ENCODE assay signal across 27 cellular contexts in the genomic region with DNA sequence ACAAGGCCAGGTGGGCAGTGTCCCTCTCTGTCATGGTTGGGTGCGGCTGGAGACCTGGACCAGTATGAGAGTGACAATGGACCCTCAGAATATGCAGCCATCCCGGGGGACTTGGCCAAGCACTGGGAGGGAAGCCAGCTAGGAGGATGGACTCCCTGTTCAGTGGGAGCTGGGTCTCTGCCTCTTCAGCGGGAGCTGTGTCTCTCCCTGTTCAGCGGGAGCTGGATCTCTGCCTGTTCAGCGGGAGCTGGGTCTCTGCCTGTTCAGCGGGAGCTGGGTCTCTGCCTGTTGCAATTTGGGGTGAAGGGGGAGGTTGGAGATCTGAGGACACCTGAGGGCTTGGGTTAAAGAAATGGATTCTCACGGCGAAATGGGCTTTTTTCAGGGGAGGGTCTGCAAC. TPM values are rescaled to one million over a fixed set of nuclear protein-coding genes. Genes with fewer than 3 reads are reported as not detected.
"Had no signal": no experiment of that assay in that cellular context is flagged by ENCODE, and none has a peak within 500 bp of the region (broad histone marks: within the 10 kb centered on the region; RNA-seq: fewer than 3 reads in every experiment).

No MANE protein-coding gene starts in this region.

- H3K4me3 Mint-ChIP-seq: activated CD4-positive, alpha-beta memory T cell treated with anti-CD3 and anti-CD28 coated beads, Interleukin-2, amount 10 ng/mL, durations not matched to agents 7 days and 5 days; activated CD4-positive, alpha-beta T cell treated with anti-CD3 and anti-CD28 coated beads, Interleukin-2, amount 10 ng/mL, durations not matched to agents 24 days and 14 days; activated CD8-positive, alpha-beta memory T cell treated with anti-CD3 and anti-CD28 coated beads, Interleukin-2, amount 10 ng/mL, durations not matched to agents 7 days and 5 days; activated naive CD8-positive, alpha-beta T cell; activated T-helper 1 cell treated with anti-CD3 and anti-CD28 coated beads, Interleukin-12 subunit alpha, Interleukin-12 subunit beta, Interleukin-2, Interleukin-4 antibody, amounts not matched to agents 30 ng/mL and 10 ng/mL and 1 ng/mL, durations not matched to agents 14 hours and 24 hours and 36 hours; natural killer cell; stimulated activated effector memory CD8-positive, alpha-beta T cell treated with anti-CD3 and anti-CD28 coated beads, Interleukin-12 subunit alpha, Interleukin-12 subunit beta, amount 100 ng/mL, for 72 hours had no signal

- H3K27me3 ChIP-seq: ovary had no signal

- H3K9me3 Mint-ChIP-seq: activated CD4-positive, alpha-beta memory T cell treated with anti-CD3 and anti-CD28 coated beads, Interleukin-2, amount 10 ng/mL, durations not matched to agents 7 days and 5 days; activated CD4-positive, alpha-beta T cell treated with anti-CD3 and anti-CD28 coated beads, Interleukin-2, amount 10 ng/mL, durations not matched to agents 24 days and 14 days; activated T-helper 1 cell treated with anti-CD3 and anti-CD28 coated beads, Interleukin-12 subunit alpha, Interleukin-12 subunit beta, Interleukin-2, Interleukin-4 antibody, amounts not matched to agents 30 ng/mL and 10 ng/mL and 1 ng/mL, durations not matched to agents 14 hours and 24 hours and 36 hours; natural killer cell; stimulated activated effector memory CD8-positive, alpha-beta T cell treated with anti-CD3 and anti-CD28 coated beads, Interleukin-12 subunit alpha, Interleukin-12 subunit beta, amount 100 ng/mL, for 72 hours had no signal

- H3K9me3 ChIP-seq: heart left ventricle, ovary, psoas muscle, stomach, transverse colon, uterus had no signal

- H3K27ac Mint-ChIP-seq: activated CD4-positive, alpha-beta memory T cell treated with anti-CD3 and anti-CD28 coated beads, Interleukin-2, amount 10 ng/mL, durations not matched to agents 7 days and 5 days; activated CD4-positive, alpha-beta T cell treated with anti-CD3 and anti-CD28 coated beads, Interleukin-2, amount 10 ng/mL, durations not matched to agents 24 days and 14 days; activated CD8-positive, alpha-beta memory T cell treated with anti-CD3 and anti-CD28 coated beads, Interleukin-2, amount 10 ng/mL, durations not matched to agents 7 days and 5 days; activated naive CD8-positive, alpha-beta T cell; activated T-helper 1 cell treated with anti-CD3 and anti-CD28 coated beads, Interleukin-12 subunit alpha, Interleukin-12 subunit beta, Interleukin-2, Interleukin-4 antibody, amounts not matched to agents 30 ng/mL and 10 ng/mL and 1 ng/mL, durations not matched to agents 14 hours and 24 hours and 36 hours; natural killer cell; stimulated activated effector memory CD8-positive, alpha-beta T cell treated with anti-CD3 and anti-CD28 coated beads, Interleukin-12 subunit alpha, Interleukin-12 subunit beta, amount 100 ng/mL, for 72 hours had no signal

- H3K36me3 ChIP-seq: heart left ventricle, ovary, stomach, transverse colon, uterus had no signal

- ATAC-seq: activated CD4-positive, CD25-positive, alpha-beta regulatory T cell treated with anti-CD3 and anti-CD28 coated beads, Interleukin-2, amount 50 U/mL, for 24 hours; activated CD8-positive, alpha-beta memory T cell treated with anti-CD3 and anti-CD28 coated beads, Interleukin-2, amount 10 ng/mL, durations not matched to agents 7 days and 5 days; heart left ventricle; natural killer cell; psoas muscle; stimulated activated effector memory CD8-positive, alpha-beta T cell treated with anti-CD3 and anti-CD28 coated beads, Interleukin-12 subunit alpha, Interleukin-12 subunit beta, amount 100 ng/mL, for 72 hours had no signal

- H3K27ac ChIP-seq: heart left ventricle, ovary, psoas muscle, stomach, transverse colon, uterus, VCaP had no signal

- H3K4me1 ChIP-seq: psoas muscle, uterus had no signal

- DNase-seq: activated CD4-positive, alpha-beta memory T cell treated with anti-CD3 and anti-CD28 coated beads, Interleukin-2, amount 10 ng/mL, durations not matched to agents 7 days and 5 days; activated CD4-positive, alpha-beta T cell treated with anti-CD3 and anti-CD28 coated beads, Interleukin-2, amount 10 ng/mL, durations not matched to agents 24 days and 14 days; activated CD8-positive, alpha-beta memory T cell treated with anti-CD3 and anti-CD28 coated beads, Interleukin-2, amount 10 ng/mL, durations not matched to agents 7 days and 5 days; activated naive CD4-positive, alpha-beta T cell; amygdala; cerebellar nuclear complex; cortex of kidney; natural killer cell; right cardiac atrium; stimulated activated CD4-positive, alpha-beta T cell treated with anti-CD3 and anti-CD28 coated beads, Interleukin-2, amount 100 ng/mL, for 24 hours; stomach; transverse colon; uterus had no signal

- H3K4me3 ChIP-seq: heart left ventricle, lung, ovary, psoas muscle, stomach, transverse colon, uterus had no signal

- H3K4me1 Mint-ChIP-seq: activated CD4-positive, alpha-beta memory T cell treated with anti-CD3 and anti-CD28 coated beads, Interleukin-2, amount 10 ng/mL, durations not matched to agents 7 days and 5 days; activated CD4-positive, alpha-beta T cell treated with anti-CD3 and anti-CD28 coated beads, Interleukin-2, amount 10 ng/mL, durations not matched to agents 24 days and 14 days had no signal

- H3K36me3 Mint-ChIP-seq: activated CD8-positive, alpha-beta memory T cell treated with anti-CD3 and anti-CD28 coated beads, Interleukin-2, amount 10 ng/mL, durations not matched to agents 7 days and 5 days; activated naive CD8-positive, alpha-beta T cell; natural killer cell; stimulated activated effector memory CD8-positive, alpha-beta T cell treated with anti-CD3 and anti-CD28 coated beads, Interleukin-12 subunit alpha, Interleukin-12 subunit beta, amount 100 ng/mL, for 72 hours had no signal

RNA-seq across cellular contexts. Expression of a gene that starts 3.8 kb away (rescaled TPM):
- total RNA-seq: activated CD4-positive, alpha-beta memory T cell treated with anti-CD3 and anti-CD28 coated beads, Interleukin-2, amount 10 ng/mL, durations not matched to agents 7 days and 5 days; activated CD4-positive, alpha-beta T cell treated with anti-CD3 and anti-CD28 coated beads, Interleukin-2, amount 10 ng/mL, durations not matched to agents 24 days and 14 days; activated CD8-positive, alpha-beta memory T cell treated with anti-CD3 and anti-CD28 coated beads, Interleukin-2, amount 10 ng/mL, durations not matched to agents 7 days and 5 days; epithelial cell of proximal tubule; fibroblast of villous mesenchyme; heart left ventricle; psoas muscle; right cardiac atrium; skeletal muscle tissue; stomach; T-helper 2 cell treated with Interferon-gamma antibody and Interleukin-4, amounts not matched to agents 100 ng/mL and 5 ng/mL, for 36 hours; transverse colon had no signal

RNA-seq across cellular contexts. Expression of a gene that starts 7.1 kb away (rescaled TPM):
- total RNA-seq: activated CD4-positive, alpha-beta memory T cell treated with anti-CD3 and anti-CD28 coated beads, Interleukin-2, amount 10 ng/mL, durations not matched to agents 7 days and 5 days; activated CD4-positive, alpha-beta T cell treated with anti-CD3 and anti-CD28 coated beads, Interleukin-2, amount 10 ng/mL, durations not matched to agents 24 days and 14 days; activated CD8-positive, alpha-beta memory T cell treated with anti-CD3 and anti-CD28 coated beads, Interleukin-2, amount 10 ng/mL, durations not matched to agents 7 days and 5 days; activated T-helper 1 cell treated with anti-CD3 and anti-CD28 coated beads, Interleukin-12 subunit alpha, Interleukin-12 subunit beta, Interleukin-2, Interleukin-4 antibody, amounts not matched to agents 30 ng/mL and 10 ng/mL and 1 ng/mL, durations not matched to agents 14 hours and 24 hours and 36 hours; epithelial cell of proximal tubule; fibroblast of villous mesenchyme; heart left ventricle; lung; psoas muscle; right cardiac atrium; skeletal muscle tissue; stomach; T-helper 2 cell treated with Interferon-gamma antibody and Interleukin-4, amounts not matched to agents 100 ng/mL and 5 ng/mL, for 36 hours; temporal lobe; transverse colon; uterus had no signal

RNA-seq across cellular contexts. Expression of a gene that starts 25.9 kb away (rescaled TPM):
- total RNA-seq: heart left ventricle, psoas muscle, right cardiac atrium, skeletal muscle tissue, temporal lobe, uterus had no signal
